In genomic region chr7:23373151-23374004, GRCh38 we compare ENCODE assay signal across 8 cellular contexts.
DNase-seq lines count a peak whose midpoint lies in the region; ATAC-seq and TF ChIP-seq lines count a peak whose summit lies in the region.
"Had no signal": no experiment of that assay in that cellular context is flagged by ENCODE, and none has a peak within 500 bp of the region (broad histone marks: within the 10 kb centered on the region; RNA-seq: fewer than 3 reads in every experiment).

No MANE protein-coding gene starts in this region.

- H3K9ac ChIP-seq in PC-3 (ENCODE audit: low read length): no peak overlapping the region

- no peak overlapping the region for H3K4me3 Mint-ChIP-seq in brain
- no peak overlapping the region for H3K4me3 Mint-ChIP-seq in stimulated activated effector memory CD8-positive, alpha-beta T cell treated with anti-CD3 and anti-CD28 coated beads, Interleukin-12 subunit alpha, Interleukin-12 subunit beta, amount 100 ng/mL, for 72 hours

- no peaks in the 10 kb centered on the region for H3K36me3 ChIP-seq in PC-3 (ENCODE audit: low read depth, low read length)

- H3K27ac ChIP-seq in PC-3 (ENCODE audit: low read length): no peak overlapping the region; the same call in 1 of the 2 replicates
- H3K27ac ChIP-seq: VCaP had no signal

- POLR2A ChIA-PET in PC-3 (lab: Charles Lee; ENCODE audit: unreplicated experiment): interaction anchor here (0.5 kb wide), 1 partner anchor 344 kb away, joined by 16 read pairs; no protein-coding TSS in a partner anchor

- H4K20me1 ChIP-seq in PC-3 (ENCODE audit: low read length): no peaks in the 10 kb centered on the region

- no peaks in the 10 kb centered on the region for H3K79me2 ChIP-seq in PC-3 (ENCODE audit: low read length)

- no peaks in the 10 kb centered on the region for H3K9me2 ChIP-seq in PC-3 (replicated peaks; ENCODE audit: low read length)

- peaks cover 38% of the 10 kb centered on the region for H3K4me1 Mint-ChIP-seq in brain
- H3K4me1 Mint-ChIP-seq in stimulated activated effector memory CD8-positive, alpha-beta T cell treated with anti-CD3 and anti-CD28 coated beads, Interleukin-12 subunit alpha, Interleukin-12 subunit beta, amount 100 ng/mL, for 72 hours: peaks cover 34% of the 10 kb centered on the region

- H3K4me3 ChIP-seq in PC-3 (ENCODE audit: low read length): no peak overlapping the region

- H3F3A ChIP-seq in PC-3 (ENCODE audit: low read length, unreplicated experiment): no peaks in the 10 kb centered on the region

- H3K4me1 ChIP-seq in PC-3 (ENCODE audit: insufficient read depth, low read length): peaks cover 26% of the 10 kb centered on the region

- H3K27me3 ChIP-seq in PC-3 (ENCODE audit: low read length): no peaks in the 10 kb centered on the region

- H3K9me3 Mint-ChIP-seq in brain: no peaks in the 10 kb centered on the region
- H3K9me3 Mint-ChIP-seq in stimulated activated effector memory CD8-positive, alpha-beta T cell treated with anti-CD3 and anti-CD28 coated beads, Interleukin-12 subunit alpha, Interleukin-12 subunit beta, amount 100 ng/mL, for 72 hours: no peaks in the 10 kb centered on the region

- TF ChIP-seq CTCF in PC-3 (conservative IDR thresholded peaks at IDR 0.05; ENCODE audit: low read depth, low read length): no peak
- TF ChIP-seq CTCF in brain (conservative IDR thresholded peaks at IDR 0.05): no peak

- no peak overlapping the region for H3K4me2 ChIP-seq in PC-3 (ENCODE audit: low read length)

- H3K27ac Mint-ChIP-seq in brain: peak overlapping the region in 3 of 5 experiments; percentile 17 to 39 (median 34)
- H3K27ac Mint-ChIP-seq in stimulated activated effector memory CD8-positive, alpha-beta T cell treated with anti-CD3 and anti-CD28 coated beads, Interleukin-12 subunit alpha, Interleukin-12 subunit beta, amount 100 ng/mL, for 72 hours: peak overlapping the region; percentile 89

- BruUV-seq in PC-3 (replicated peaks; lab: Mats Ljungman, UMichigan): no TSS peak

- peak; percentile 17 for DNase-seq in PC-3
- DNase-seq in stimulated activated effector memory CD8-positive, alpha-beta T cell treated with anti-CD3 and anti-CD28 coated beads, Interleukin-12 subunit alpha, Interleukin-12 subunit beta, amount 100 ng/mL, for 72 hours (ENCODE audit: low spot score in 2 of 2): no peak
- DNase-seq in cerebellum (ENCODE audit: low spot score): no peak
- DNase-seq in G401 (ENCODE audit: low spot score): no peak

- peaks cover 25% of the 10 kb centered on the region for H3K36me3 Mint-ChIP-seq in brain
- peaks cover 7% of the 10 kb centered on the region for H3K36me3 Mint-ChIP-seq in stimulated activated effector memory CD8-positive, alpha-beta T cell treated with anti-CD3 and anti-CD28 coated beads, Interleukin-12 subunit alpha, Interleukin-12 subunit beta, amount 100 ng/mL, for 72 hours

- no peak overlapping the region for H2AFZ ChIP-seq in PC-3 (ENCODE audit: low read length)

- no peaks in the 10 kb centered on the region for H3K9me3 ChIP-seq in PC-3 (ENCODE audit: low read length)

- H3K27me3 Mint-ChIP-seq in brain: no peaks in the 10 kb centered on the region

- in situ Hi-C loops in G401 (cut with HindIII; ENCODE audit: low sequenced_read_pairs): no loop called here

- CTCF ChIA-PET in PC-3 (lab: Charles Lee): interaction anchor here (1.0 kb wide), 1 partner anchor 15 kb away, joined by 3 read pairs; no protein-coding TSS in a partner anchor

- intact Hi-C loops in PC-3 (cut with micrococcal nuclease): no loop called here

- ATAC-seq in GM19372 (IDR thresholded peaks at IDR 0.05; ENCODE audit: low read depth, unreplicated experiment) (peak; percentile 54), HG03066 (IDR thresholded peaks at IDR 0.05; ENCODE audit: low read depth, unreplicated experiment) (peak; percentile 51), PC-3 (peak; percentile 39; the same call in 1 of the 2 replicates)
- ATAC-seq in stimulated activated effector memory CD8-positive, alpha-beta T cell treated with anti-CD3 and anti-CD28 coated beads, Interleukin-12 subunit alpha, Interleukin-12 subunit beta, amount 100 ng/mL, for 72 hours: peak; percentile 87
